14 cellular contexts compared by ENCODE assay signal in the genomic region with DNA sequence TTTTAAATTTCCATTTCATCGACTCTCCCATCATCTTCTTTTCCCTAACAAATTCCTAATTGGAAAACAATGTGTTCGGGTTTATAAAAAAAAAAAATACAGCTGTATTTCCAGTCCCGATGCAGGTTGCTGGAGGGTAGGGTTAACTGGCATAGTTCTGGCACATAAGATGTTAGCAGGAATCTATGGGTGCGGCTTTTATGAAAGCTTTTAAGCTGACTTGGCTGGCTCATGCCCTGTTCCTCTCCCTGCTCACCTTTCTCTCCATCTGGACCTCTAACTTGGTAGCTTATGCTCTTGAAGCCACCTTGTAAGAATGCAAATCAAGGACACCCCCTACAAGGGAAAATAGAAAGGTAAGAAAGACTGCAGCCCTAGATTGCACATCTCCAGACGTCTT. TPM values are rescaled to one million over a fixed set of nuclear protein-coding genes. Genes with fewer than 3 reads are reported as not detected.
A peak's percentile ranks its signal among the peaks of the same experiment; 100 is the strongest.
DNase-seq lines count a peak whose midpoint lies in the region; ATAC-seq, FAIRE-seq and TF ChIP-seq lines count a peak whose summit lies in the region.
"Had no signal": no experiment of that assay in that cellular context is flagged by ENCODE, and none has a peak within 500 bp of the region (broad histone marks: within the 10 kb centered on the region; RNA-seq: fewer than 3 reads in every experiment).

No MANE protein-coding gene starts in this region.

- peak; percentile 62 for DNase-seq in D341Med (ENCODE audit: low spot score)
- DNase-seq in body of pancreas, result no peak
- DNase-seq in left colon, result no peak
- peak; percentile 37 for DNase-seq in small intestine
- no peak for DNase-seq in stimulated activated CD4-positive, alpha-beta T cell treated with anti-CD3 and anti-CD28 coated beads, Interleukin-4, amount 100 ng/mL, for 4 hours
- DNase-seq in EL, result no peak
- DNase-seq: ACHN; CD8-positive, alpha-beta T cell; H7; Kasumi-1; NCI-H187 treated with DMSO at 0.1 percent for 48 hours; NCI-H510A; RPMI8226 had no signal

- no peak for ATAC-seq in body of pancreas
- ATAC-seq in left colon, result peak; percentile 67
- ATAC-seq in GM19397 (IDR thresholded peaks at IDR 0.05; ENCODE audit: unreplicated experiment), result no peak
- ATAC-seq: CD8-positive, alpha-beta T cell had no signal

- intact Hi-C loops in body of pancreas (cut with DNase I) (no loop called here), left colon (cut with DNase I, micrococcal nuclease) (no loop called here)

- H3K9me3 ChIP-seq in body of pancreas (no peaks in the 10 kb centered on the region), small intestine (ENCODE audit: control insufficient read depth, low read depth) (no peaks in the 10 kb centered on the region)

- H3K27ac ChIP-seq in body of pancreas, result peak overlapping the region in 3 of 4 donors; percentile 41 to 76 (median 69)
- no peak overlapping the region for H3K27ac ChIP-seq in small intestine (ENCODE audit: low read depth in 1 of 2, low read length in 1 of 2)

- TF ChIP-seq POLR2A in body of pancreas (IDR thresholded peaks at IDR 0.05), result no peak

- H3K4me3 ChIP-seq in body of pancreas, result no peak overlapping the region
- no peak overlapping the region for H3K4me3 ChIP-seq in small intestine (ENCODE audit: low read depth in 1 of 2, low read length in 2 of 2)

- no peak for FAIRE-seq in small intestine (lab: Jason Lieb, UNC)

- peaks cover 3 to 4% of the 10 kb centered on the region in 2 donors for H3K36me3 ChIP-seq in body of pancreas (replicated peaks in 1 of 2; ENCODE audit: insufficient read depth in 1 of 2, low read depth in 2 of 2)
- no peaks in the 10 kb centered on the region for H3K36me3 ChIP-seq in small intestine (ENCODE audit: control insufficient read depth in 2 of 2, insufficient read depth in 2 of 2, low read length in 2 of 2)

- H3K4me1 ChIP-seq in body of pancreas (peaks cover 37% of the 10 kb centered on the region), small intestine (ENCODE audit: control insufficient read depth in 2 of 2, insufficient read depth in 1 of 2, low read depth in 1 of 2, low read length in 1 of 2) (peaks cover 2 to 6% of the 10 kb centered on the region in 2 donors)

- TF ChIP-seq CTCF in body of pancreas (IDR thresholded peaks at IDR 0.05), result no peak

- 66 to 68% methylated on average over 5 of the region's 5 CpGs for WGBS in body of pancreas, 2 donors
- WGBS in small intestine, 3 donors, result 23 to 70% (median 48%) methylated on average over 5 of the region's 5 CpGs

- no peaks in the 10 kb centered on the region for H3K27me3 ChIP-seq in body of pancreas
- no peaks in the 10 kb centered on the region for H3K27me3 ChIP-seq in small intestine (ENCODE audit: control insufficient read depth in 2 of 2, insufficient read depth in 2 of 2, low read length in 2 of 2)

RNA-seq across cellular contexts. Expression of gene KCNJ2, which starts 33.2 kb away (rescaled TPM):
- under 1 TPM; 0.33 to 0.78 TPM for total RNA-seq in body of pancreas
- 10 to 100 TPM; 17.6 to 25.8 TPM for total RNA-seq in left colon
- 1 to 10 TPM in 1 of 3 donors, under 1 TPM in 2; 0.27 to 1.6 (median 0.45) TPM for polyA plus RNA-seq in small intestine
- total RNA-seq: CD8-positive, alpha-beta T cell had no signal

Comparison
In these comparisons a context has a peak if more than half of its experiments do, and no peak if none do; other contexts are left out.
1. DNase-seq: peak in D341Med (single experiment) and small intestine (single experiment); none in body of pancreas (0 of 4), left colon (0 of 2), stimulated activated CD4-positive, alpha-beta T cell treated with anti-CD3 and anti-CD28 coated beads, Interleukin-4, amount 100 ng/mL, for 4 hours (0 of 2) and EL (single experiment).
2. H3K27ac ChIP-seq: peak in body of pancreas (3 of 4); none in small intestine (0 of 2).
3. RNA of gene KCNJ2, which starts 33.2 kb away (total RNA-seq): 17.6 to 25.8 TPM in left colon; 0.33 to 0.78 TPM in body of pancreas; every median in the first group is over 10 times any median in the second.